7 cellular contexts compared by ENCODE assay signal in the genomic region with DNA sequence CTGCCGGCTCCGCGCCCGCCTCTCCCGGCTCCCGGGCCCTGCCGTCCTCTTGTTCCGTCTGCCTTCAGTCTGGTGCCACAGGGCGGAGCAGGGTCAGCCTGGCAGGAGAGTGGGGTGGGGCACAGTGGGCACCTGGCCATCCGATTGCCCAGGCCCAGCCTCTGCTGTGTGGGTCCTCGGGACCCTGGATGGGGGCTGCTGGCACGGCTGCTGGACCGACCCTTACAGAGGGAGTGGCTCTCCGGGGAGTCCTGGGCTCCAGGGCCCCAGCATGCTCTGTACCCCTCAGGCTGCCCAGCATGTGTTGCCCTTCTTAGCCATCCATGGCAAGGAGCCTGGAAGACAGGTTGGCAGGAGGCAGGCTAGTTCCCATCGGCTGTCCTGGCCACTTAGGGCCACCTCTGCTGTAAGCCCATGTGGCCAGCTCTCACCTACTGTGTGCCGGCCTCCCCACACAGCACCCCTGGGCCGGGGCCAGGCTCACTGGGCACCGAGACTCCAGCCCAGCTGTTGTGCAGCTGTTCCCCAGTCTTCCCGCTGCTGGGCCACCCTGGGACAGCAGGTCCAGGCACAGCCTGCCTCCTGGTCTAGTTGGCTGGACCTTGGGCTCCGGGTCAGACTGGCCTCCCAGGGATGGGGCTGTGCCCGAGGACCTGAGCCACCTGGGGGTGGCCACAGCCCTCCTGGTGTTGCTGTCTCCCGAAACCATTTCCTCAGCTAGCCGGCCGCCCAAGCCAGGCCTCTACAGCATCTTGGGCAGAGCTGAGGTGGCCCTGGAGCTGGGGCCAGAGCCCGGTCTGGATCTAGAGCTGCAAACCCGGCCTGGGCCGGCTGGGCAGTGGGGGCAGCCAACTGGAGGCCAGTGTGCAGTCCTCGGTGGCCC. TPM values are rescaled to one million over a fixed set of nuclear protein-coding genes. Genes with fewer than 3 reads are reported as not detected.
DNase-seq lines count a peak whose midpoint lies in the region; ATAC-seq and TF ChIP-seq lines count a peak whose summit lies in the region.

No MANE protein-coding gene starts in this region.

- 38 to 43% methylated on average over 26 to 28 of the region's 28 CpGs for WGBS in esophagus, 2 donors
- 38% methylated on average over 28 of the region's 28 CpGs for WGBS in urinary bladder

- H3K27ac ChIP-seq in RWPE2 (ENCODE audit: poor library complexity, severe bottlenecking) (peak overlapping the region; percentile 81), esophagus (ENCODE audit: low read depth in 2 of 2, low read length in 1 of 2) (peak overlapping the region; percentile 81), muscle layer of colon (ENCODE audit: low read depth, low read length) (peak overlapping the region; percentile 48), urinary bladder (ENCODE audit: low read depth) (peak overlapping the region; percentile 55)

- ATAC-seq in RWPE2 (ENCODE audit: low read depth) = no peak
- no peak for ATAC-seq in GM19351 (IDR thresholded peaks at IDR 0.05; ENCODE audit: unreplicated experiment)
- ATAC-seq in GM19452 (IDR thresholded peaks at IDR 0.05; ENCODE audit: unreplicated experiment) = no peak

- TF ChIP-seq CTCF in RWPE2 (IDR thresholded peaks at IDR 0.05; ENCODE audit: poor library complexity, severe bottlenecking) = no peak

- H3K9me3 ChIP-seq in RWPE2 (ENCODE audit: severe bottlenecking) = no peaks in the 10 kb centered on the region
- H3K9me3 ChIP-seq in esophagus (ENCODE audit: control insufficient read depth in 2 of 2, insufficient read depth in 1 of 2, low read depth in 1 of 2, low read length in 1 of 2) = no peaks in the 10 kb centered on the region
- H3K9me3 ChIP-seq in muscle layer of colon (ENCODE audit: low read length) = no peaks in the 10 kb centered on the region

- H3K4me3 ChIP-seq in RWPE2 (ENCODE audit: severe bottlenecking) (peak overlapping the region; percentile 2), esophagus (ENCODE audit: low read depth in 1 of 2, low read length in 2 of 2) (no peak overlapping the region), muscle layer of colon (ENCODE audit: low read depth in 1 of 2, low read length in 2 of 2) (peak overlapping the region in 1 of 2 donors; percentile 49), urinary bladder (ENCODE audit: low read depth, low read length) (no peak overlapping the region)

- H3K36me3 ChIP-seq in RWPE2 (ENCODE audit: low read depth) = no peaks in the 10 kb centered on the region
- no peaks in the 10 kb centered on the region for H3K36me3 ChIP-seq in esophagus (ENCODE audit: control insufficient read depth in 2 of 2, insufficient read depth in 2 of 2, low read length in 1 of 2)
- H3K36me3 ChIP-seq in muscle layer of colon (ENCODE audit: insufficient read depth, low read length) = no peaks in the 10 kb centered on the region
- H3K36me3 ChIP-seq in urinary bladder (ENCODE audit: insufficient read depth) = no peaks in the 10 kb centered on the region

- DNase-seq in RWPE2 (ENCODE audit: low spot score) (no peak), NOMO-1 (lab: John Stamatoyannopoulos, UW; ENCODE audit: unreplicated experiment in 2 of 2) (no peak)

- peak overlapping the region; percentile 49 for H3K9ac ChIP-seq in muscle layer of colon (ENCODE audit: low read length)

- peaks cover 35% of the 10 kb centered on the region for H3K4me1 ChIP-seq in RWPE2 (ENCODE audit: insufficient read depth, poor library complexity, severe bottlenecking)
- peaks cover 29 to 71% of the 10 kb centered on the region in 2 donors for H3K4me1 ChIP-seq in esophagus (ENCODE audit: control insufficient read depth in 2 of 2, insufficient read depth in 2 of 2, low read length in 1 of 2)
- peaks cover 62% of the 10 kb centered on the region for H3K4me1 ChIP-seq in muscle layer of colon (ENCODE audit: insufficient read depth, low read length)
- no peaks in the 10 kb centered on the region for H3K4me1 ChIP-seq in urinary bladder (ENCODE audit: insufficient read depth)

- H3K27me3 ChIP-seq in RWPE2 (ENCODE audit: insufficient read depth, poor library complexity, severe bottlenecking) (no peaks in the 10 kb centered on the region), esophagus (ENCODE audit: control insufficient read depth in 1 of 2, insufficient read depth in 2 of 2, low read length in 2 of 2) (no peaks in the 10 kb centered on the region), muscle layer of colon (ENCODE audit: control insufficient read depth in 1 of 2, insufficient read depth in 2 of 2, low read length in 2 of 2) (no peaks in the 10 kb centered on the region)

RNA-seq across cellular contexts. Expression of gene BAHCC1, which starts 24.9 kb away (rescaled TPM):
- 1 to 10 TPM; 3.0 to 9.1 TPM for polyA plus RNA-seq in esophagus
- 10.1 TPM for total RNA-seq in urinary bladder
- polyA plus RNA-seq in urinary bladder = 15.9 TPM
